ENCODE assay signal across 37 cellular contexts in genomic region chr10:133030126-133030525, GRCh38. TPM values are rescaled to one million over a fixed set of nuclear protein-coding genes. Genes with fewer than 3 reads are reported as not detected.
"Had no signal": no experiment of that assay in that cellular context is flagged by ENCODE, and none has a peak within 500 bp of the region (broad histone marks: within the 10 kb centered on the region; RNA-seq: fewer than 3 reads in every experiment).

No MANE protein-coding gene starts in this region.

- DNase-seq: activated CD4-positive, alpha-beta memory T cell treated with anti-CD3 and anti-CD28 coated beads for 36 hours; activated CD4-positive, alpha-beta T cell treated with anti-CD3 and anti-CD28 coated beads for 36 hours; activated CD4-positive, alpha-beta T cell treated with anti-CD3 and anti-CD28 coated beads, Interleukin-2, amount 10 ng/mL, durations not matched to agents 24 days and 14 days; activated CD4-positive, CD25-positive, alpha-beta regulatory T cell; activated CD4-positive, CD25-positive, alpha-beta regulatory T cell treated with anti-CD3 and anti-CD28 coated beads, Interleukin-2, amount 50 U/mL, for 72 hours; activated CD8-positive, alpha-beta memory T cell treated with anti-CD3 and anti-CD28 coated beads, Interleukin-2, amount 10 ng/mL, durations not matched to agents 7 days and 5 days; activated CD8-positive, alpha-beta memory T cell treated with anti-CD3 and anti-CD28 coated beads, Interleukin-2, amount 50 U/mL, for 4 hours; activated CD8-positive, alpha-beta T cell treated with anti-CD3 and anti-CD28 coated beads, Interleukin-2, amount 10 ng/mL, durations not matched to agents 7 days and 5 days; activated effector memory CD4-positive, alpha-beta T cell treated with anti-CD3 and anti-CD28 coated beads, Interleukin-2, amount 50 U/mL, for 16 hours; activated naive CD4-positive, alpha-beta T cell treated with anti-CD3 and anti-CD28 coated beads for 36 hours; activated naive CD8-positive, alpha-beta T cell treated with anti-CD3 and anti-CD28 coated beads for 36 hours; activated naive CD8-positive, alpha-beta T cell treated with anti-CD3 and anti-CD28 coated beads, Interleukin-2, amount 50 U/mL, for 24 hours; activated T-cell treated with anti-CD3 and anti-CD28 coated beads, Interleukin-2, amount 50 U/mL, for 1 hour; activated T-cell treated with anti-CD3 and anti-CD28 coated beads, Interleukin-2, amount 50 U/mL, for 48 hours; adrenal gland; amygdala; aorta; caudate nucleus; cortex of kidney; dermis blood vessel endothelial cell; effector CD4-positive, alpha-beta T cell; effector memory CD8-positive, alpha-beta T cell; erythroblast; foreskin keratinocyte; gastrocnemius medialis; T-helper 1 cell; T-helper 17 cell; T1000 had no signal

- ATAC-seq: activated CD4-positive, alpha-beta T cell treated with anti-CD3 and anti-CD28 coated beads for 36 hours; activated CD8-positive, alpha-beta memory T cell treated with anti-CD3 and anti-CD28 coated beads, Interleukin-2, amount 10 ng/mL, durations not matched to agents 7 days and 5 days; activated CD8-positive, alpha-beta T cell treated with anti-CD3 and anti-CD28 coated beads, Interleukin-2, amount 10 ng/mL, durations not matched to agents 7 days and 5 days; activated naive CD8-positive, alpha-beta T cell treated with anti-CD3 and anti-CD28 coated beads, Interleukin-2, amount 50 U/mL, for 24 hours; effector memory CD8-positive, alpha-beta T cell; foreskin keratinocyte; gastrocnemius medialis; T-helper 17 cell had no signal

- H3K27me3 ChIP-seq: body of pancreas, foreskin keratinocyte had no signal

- H3K4me1 Mint-ChIP-seq: activated CD4-positive, alpha-beta T cell treated with anti-CD3 and anti-CD28 coated beads for 36 hours; activated CD4-positive, alpha-beta T cell treated with anti-CD3 and anti-CD28 coated beads, Interleukin-2, amount 10 ng/mL, durations not matched to agents 24 days and 14 days; activated CD8-positive, alpha-beta memory T cell treated with anti-CD3 and anti-CD28 coated beads, Interleukin-2, amount 10 ng/mL, durations not matched to agents 7 days and 5 days; activated naive CD4-positive, alpha-beta T cell treated with anti-CD3 and anti-CD28 coated beads, Interleukin-2, amount 50 U/mL, for 24 hours; activated naive CD8-positive, alpha-beta T cell treated with anti-CD3 and anti-CD28 coated beads for 36 hours; activated naive CD8-positive, alpha-beta T cell treated with anti-CD3 and anti-CD28 coated beads, Interleukin-2, amount 50 U/mL, for 24 hours; T-helper 17 cell had no signal

- H3K4me1 ChIP-seq: adrenal gland, esophagus muscularis mucosa, foreskin keratinocyte, gastrocnemius medialis had no signal

- H3K27me3 Mint-ChIP-seq: activated CD4-positive, alpha-beta T cell treated with anti-CD3 and anti-CD28 coated beads, Interleukin-2, amount 10 ng/mL, durations not matched to agents 24 days and 14 days had no signal

- H3K4me3 ChIP-seq: adrenal gland, body of pancreas, esophagus muscularis mucosa, gastrocnemius medialis had no signal

- H3K9me3 ChIP-seq: adrenal gland, body of pancreas, esophagus muscularis mucosa, gastrocnemius medialis had no signal

- H3K27ac ChIP-seq: adrenal gland, body of pancreas, esophagus muscularis mucosa, foreskin keratinocyte, gastrocnemius medialis had no signal

- H3K9me3 Mint-ChIP-seq: activated CD4-positive, alpha-beta memory T cell treated with anti-CD3 and anti-CD28 coated beads for 36 hours; activated CD4-positive, alpha-beta T cell treated with anti-CD3 and anti-CD28 coated beads, Interleukin-2, amount 10 ng/mL, durations not matched to agents 24 days and 14 days; activated naive CD4-positive, alpha-beta T cell treated with anti-CD3 and anti-CD28 coated beads for 36 hours; activated naive CD4-positive, alpha-beta T cell treated with anti-CD3 and anti-CD28 coated beads, Interleukin-2, amount 50 U/mL, for 24 hours; activated naive CD8-positive, alpha-beta T cell treated with anti-CD3 and anti-CD28 coated beads for 36 hours; activated naive CD8-positive, alpha-beta T cell treated with anti-CD3 and anti-CD28 coated beads, Interleukin-2, amount 50 U/mL, for 24 hours; activated T-helper 1 cell treated with anti-CD3 and anti-CD28 coated beads, Interleukin-12 subunit alpha, Interleukin-12 subunit beta, Interleukin-2, Interleukin-4 antibody, amounts not matched to agents 30 ng/mL and 10 ng/mL and 1 ng/mL, durations not matched to agents 14 hours and 24 hours and 36 hours; activated T-helper 2 cell treated with anti-CD3 and anti-CD28 coated beads, Interferon-gamma antibody, Interleukin-2, Interleukin-4, amounts not matched to agents 10 μg/mL and 5 μg/mL and 100 μg/mL, durations not matched to agents 14 hours and 24 hours and 36 hours; effector memory CD8-positive, alpha-beta T cell; T-helper 2 cell treated with Interferon-gamma antibody and Interleukin-4, amounts not matched to agents 5 μg/mL and 100 μg/mL, for 36 hours had no signal

- H3K27ac Mint-ChIP-seq: activated CD4-positive, alpha-beta memory T cell treated with anti-CD3 and anti-CD28 coated beads for 36 hours; activated CD4-positive, alpha-beta T cell treated with anti-CD3 and anti-CD28 coated beads for 36 hours; activated CD4-positive, alpha-beta T cell treated with anti-CD3 and anti-CD28 coated beads, Interleukin-2, amount 10 ng/mL, durations not matched to agents 24 days and 14 days; activated CD8-positive, alpha-beta memory T cell treated with anti-CD3 and anti-CD28 coated beads, Interleukin-2, amount 10 ng/mL, durations not matched to agents 7 days and 5 days; activated CD8-positive, alpha-beta T cell treated with anti-CD3 and anti-CD28 coated beads, Interleukin-2, amount 10 ng/mL, durations not matched to agents 7 days and 5 days; activated naive CD4-positive, alpha-beta T cell treated with anti-CD3 and anti-CD28 coated beads for 36 hours; activated naive CD4-positive, alpha-beta T cell treated with anti-CD3 and anti-CD28 coated beads, Interleukin-2, amount 50 U/mL, for 24 hours; activated naive CD8-positive, alpha-beta T cell treated with anti-CD3 and anti-CD28 coated beads for 36 hours; activated naive CD8-positive, alpha-beta T cell treated with anti-CD3 and anti-CD28 coated beads, Interleukin-2, amount 50 U/mL, for 24 hours; activated T-helper 1 cell treated with anti-CD3 and anti-CD28 coated beads, Interleukin-12 subunit alpha, Interleukin-12 subunit beta, Interleukin-2, Interleukin-4 antibody, amounts not matched to agents 30 ng/mL and 10 ng/mL and 1 ng/mL, durations not matched to agents 14 hours and 24 hours and 36 hours; activated T-helper 2 cell treated with anti-CD3 and anti-CD28 coated beads, Interferon-gamma antibody, Interleukin-2, Interleukin-4, amounts not matched to agents 10 μg/mL and 5 μg/mL and 100 μg/mL, durations not matched to agents 14 hours and 24 hours and 36 hours; effector memory CD8-positive, alpha-beta T cell; T-helper 17 cell; T-helper 2 cell treated with Interferon-gamma antibody and Interleukin-4, amounts not matched to agents 5 μg/mL and 100 μg/mL, for 36 hours had no signal

- H3K36me3 Mint-ChIP-seq: activated CD4-positive, alpha-beta memory T cell treated with anti-CD3 and anti-CD28 coated beads for 36 hours; activated CD8-positive, alpha-beta memory T cell treated with anti-CD3 and anti-CD28 coated beads, Interleukin-2, amount 10 ng/mL, durations not matched to agents 7 days and 5 days; activated naive CD4-positive, alpha-beta T cell treated with anti-CD3 and anti-CD28 coated beads, Interleukin-2, amount 50 U/mL, for 24 hours; activated naive CD8-positive, alpha-beta T cell treated with anti-CD3 and anti-CD28 coated beads for 36 hours had no signal

- H3K4me3 Mint-ChIP-seq: activated CD4-positive, alpha-beta memory T cell treated with anti-CD3 and anti-CD28 coated beads for 36 hours; activated CD4-positive, alpha-beta T cell treated with anti-CD3 and anti-CD28 coated beads for 36 hours; activated CD4-positive, alpha-beta T cell treated with anti-CD3 and anti-CD28 coated beads, Interleukin-2, amount 10 ng/mL, durations not matched to agents 24 days and 14 days; activated CD8-positive, alpha-beta memory T cell treated with anti-CD3 and anti-CD28 coated beads, Interleukin-2, amount 10 ng/mL, durations not matched to agents 7 days and 5 days; activated CD8-positive, alpha-beta T cell treated with anti-CD3 and anti-CD28 coated beads, Interleukin-2, amount 10 ng/mL, durations not matched to agents 7 days and 5 days; activated naive CD4-positive, alpha-beta T cell treated with anti-CD3 and anti-CD28 coated beads for 36 hours; activated naive CD4-positive, alpha-beta T cell treated with anti-CD3 and anti-CD28 coated beads, Interleukin-2, amount 50 U/mL, for 24 hours; activated naive CD8-positive, alpha-beta T cell treated with anti-CD3 and anti-CD28 coated beads for 36 hours; activated naive CD8-positive, alpha-beta T cell treated with anti-CD3 and anti-CD28 coated beads, Interleukin-2, amount 50 U/mL, for 24 hours; activated T-helper 1 cell treated with anti-CD3 and anti-CD28 coated beads, Interleukin-12 subunit alpha, Interleukin-12 subunit beta, Interleukin-2, Interleukin-4 antibody, amounts not matched to agents 30 ng/mL and 10 ng/mL and 1 ng/mL, durations not matched to agents 14 hours and 24 hours and 36 hours; effector memory CD8-positive, alpha-beta T cell; T-helper 17 cell; T-helper 2 cell treated with Interferon-gamma antibody and Interleukin-4, amounts not matched to agents 5 μg/mL and 100 μg/mL, for 36 hours had no signal

- H3K36me3 ChIP-seq: adrenal gland, esophagus muscularis mucosa, gastrocnemius medialis had no signal

RNA-seq across cellular contexts. Expression of gene ADGRA1, which starts 57.6 kb away (rescaled TPM):
- total RNA-seq: activated CD4-positive, alpha-beta memory T cell treated with anti-CD3 and anti-CD28 coated beads for 36 hours; activated CD4-positive, alpha-beta T cell treated with anti-CD3 and anti-CD28 coated beads for 36 hours; activated CD4-positive, alpha-beta T cell treated with anti-CD3 and anti-CD28 coated beads, Interleukin-2, amount 10 ng/mL, durations not matched to agents 24 days and 14 days; activated CD8-positive, alpha-beta memory T cell treated with anti-CD3 and anti-CD28 coated beads for 36 hours; activated CD8-positive, alpha-beta memory T cell treated with anti-CD3 and anti-CD28 coated beads, Interleukin-2, amount 10 ng/mL, durations not matched to agents 7 days and 5 days; activated CD8-positive, alpha-beta T cell treated with anti-CD3 and anti-CD28 coated beads, Interleukin-2, amount 10 ng/mL, durations not matched to agents 7 days and 5 days; activated naive CD4-positive, alpha-beta T cell treated with anti-CD3 and anti-CD28 coated beads for 36 hours; activated naive CD8-positive, alpha-beta T cell treated with anti-CD3 and anti-CD28 coated beads for 36 hours; activated T-helper 1 cell treated with anti-CD3 and anti-CD28 coated beads, Interleukin-12 subunit alpha, Interleukin-12 subunit beta, Interleukin-2, Interleukin-4 antibody, amounts not matched to agents 30 ng/mL and 10 ng/mL and 1 ng/mL, durations not matched to agents 14 hours and 24 hours and 36 hours; activated T-helper 2 cell treated with anti-CD3 and anti-CD28 coated beads, Interferon-gamma antibody, Interleukin-2, Interleukin-4, amounts not matched to agents 10 μg/mL and 5 μg/mL and 100 μg/mL, durations not matched to agents 14 hours and 24 hours and 36 hours; aorta; chondrocyte; dermis blood vessel endothelial cell; foreskin keratinocyte; gastrocnemius medialis; glomerular endothelial cell; T-helper 17 cell had no signal
- polyA plus RNA-seq: foreskin keratinocyte had no signal
